Comparison of ENCODE assay signal across 8 cellular contexts in the genomic region with DNA sequence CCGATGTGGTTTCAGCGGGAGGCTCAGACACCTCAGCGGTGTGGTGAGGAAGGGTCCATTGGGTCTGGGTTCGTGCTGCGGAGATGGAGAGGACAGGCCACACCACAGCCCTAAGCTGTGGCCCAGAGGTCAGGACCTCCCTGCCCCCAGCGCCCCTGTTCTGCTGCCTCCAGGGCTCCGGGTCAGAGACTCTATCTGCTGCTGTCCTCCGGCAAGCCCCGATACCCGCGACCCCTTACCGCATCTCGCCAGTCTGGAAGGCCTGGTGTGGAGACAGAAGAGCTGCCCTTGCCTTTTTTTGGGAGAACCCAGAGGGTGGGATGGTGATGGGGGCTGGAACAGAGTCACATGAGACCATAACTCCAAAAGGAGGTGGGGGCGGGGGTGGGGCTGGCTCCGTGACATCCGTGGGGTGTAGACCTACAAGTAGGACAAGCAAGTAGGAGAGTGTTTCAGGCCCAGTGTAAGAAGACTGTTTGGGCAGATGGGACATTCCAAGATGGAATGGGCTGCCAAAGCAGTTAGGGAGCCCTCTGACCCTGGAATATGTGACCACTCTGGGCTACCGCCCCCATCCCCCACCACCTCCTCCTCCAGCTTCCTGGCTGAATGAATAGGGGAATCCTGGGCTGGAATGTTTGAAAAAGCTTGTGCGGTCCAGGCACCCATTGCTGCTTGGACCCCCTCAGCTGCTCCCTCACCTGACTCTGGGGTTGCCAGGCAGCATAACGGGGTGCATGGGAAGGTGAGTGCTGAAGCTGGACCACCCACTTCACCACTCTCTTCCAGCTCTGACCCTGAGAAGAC. TPM values are rescaled to one million over a fixed set of nuclear protein-coding genes. Genes with fewer than 3 reads are reported as not detected.
DNase-seq lines count a peak whose midpoint lies in the region; ATAC-seq and TF ChIP-seq lines count a peak whose summit lies in the region.

No MANE protein-coding gene starts in this region.

- H2AFZ ChIP-seq in DND-41 (ENCODE audit: low read depth, low read length), result no peak overlapping the region
- no peak overlapping the region for H2AFZ ChIP-seq in parathyroid adenoma

- H3K36me3 ChIP-seq in DND-41 (ENCODE audit: insufficient read depth, low read length), result peaks cover 5% of the 10 kb centered on the region; the same call in 1 of the 2 replicates
- H3K36me3 ChIP-seq in SJSA1, result peaks cover 6% of the 10 kb centered on the region
- H3K36me3 ChIP-seq in parathyroid adenoma (ENCODE audit: control insufficient read depth, insufficient read depth, low read length), result no peaks in the 10 kb centered on the region

- POLR2A ChIA-PET in GM10248 (lab: Yijun Ruan, JAX), result interaction anchor here (0.6 kb wide), 1 partner anchor 24 kb away, joined by 6 read pairs; no protein-coding TSS in a partner anchor

- H3K4me2 ChIP-seq in DND-41 (ENCODE audit: insufficient read depth, low read length) (peak overlapping the region; percentile 99), parathyroid adenoma (ENCODE audit: low read length) (peak overlapping the region; percentile 97)

- DNase-seq in DND-41 (no peak), SJSA1 (ENCODE audit: low read depth in 1 of 2, low spot score in 2 of 2) (no peak), fibroblast of mammary gland (ENCODE audit: low read depth) (no peak), NCI-H345 (lab: John Stamatoyannopoulos, UW) (no peak), GM10248 (ENCODE audit: extremely low spot score) (no peak)
- no peak for DNase-seq in activated CD4-positive, alpha-beta T cell treated with anti-CD3 and anti-CD28 coated beads, Interleukin-2, amount 50 U/mL, for 1 hour

- peak overlapping the region; percentile 63 to 90 for H3K4me3 ChIP-seq in DND-41 (ENCODE audit: low read depth in 1 of 2, low read length in 2 of 2)
- H3K4me3 ChIP-seq in SJSA1, result peak overlapping the region; percentile 91
- H3K4me3 ChIP-seq in fibroblast of mammary gland (ENCODE audit: control insufficient read depth, low read depth, low read length), result peak overlapping the region; percentile 81
- H3K4me3 ChIP-seq in parathyroid adenoma (ENCODE audit: low read depth, low read length), result peak overlapping the region; percentile 77

- TF ChIP-seq CTCF in DND-41 (IDR thresholded peaks at IDR 0.05; ENCODE audit: borderline replicate concordance, extremely low read depth, low read length, poor library complexity, severe bottlenecking) (no peak), fibroblast of mammary gland (conservative IDR thresholded peaks at IDR 0.05; ENCODE audit: control insufficient read depth, insufficient read depth, low read depth, low read length) (no peak), parathyroid adenoma (IDR thresholded peaks at IDR 0.05) (no peak), GM10248 (IDR thresholded peaks at IDR 0.05; ENCODE audit: control extremely low read depth, extremely low read depth, low read depth, missing control alignments) (no peak)

- CTCF ChIA-PET in GM10248 (lab: Yijun Ruan, JAX), result interaction anchor here (0.6 to 5.5 kb wide), 8 partner anchors 12 to 178 kb away, joined by 3 to 42 read pairs (median 4); partner anchors contain the start of gene LRRC59

- H4K20me1 ChIP-seq in DND-41 (ENCODE audit: insufficient read depth, low read length), result peaks cover 23% of the 10 kb centered on the region; the same call in 1 of the 2 replicates

- no peaks in the 10 kb centered on the region for H3K27me3 ChIP-seq in DND-41 (ENCODE audit: insufficient read depth, low read length, poor library complexity)
- no peaks in the 10 kb centered on the region for H3K27me3 ChIP-seq in SJSA1 (replicated peaks)
- no peaks in the 10 kb centered on the region for H3K27me3 ChIP-seq in parathyroid adenoma (ENCODE audit: control insufficient read depth, insufficient read depth, low read length)

- H3K9me3 ChIP-seq in DND-41 (ENCODE audit: insufficient read depth, low read length, severe bottlenecking) (no peaks in the 10 kb centered on the region), SJSA1 (replicated peaks) (no peaks in the 10 kb centered on the region), parathyroid adenoma (ENCODE audit: control insufficient read depth, low read length) (no peaks in the 10 kb centered on the region)

- H3K79me2 ChIP-seq in DND-41 (ENCODE audit: insufficient read depth, low read length), result peaks cover 51% of the 10 kb centered on the region
- H3K79me2 ChIP-seq in parathyroid adenoma, result peaks cover 2% of the 10 kb centered on the region

- H3K4me1 ChIP-seq in DND-41 (ENCODE audit: insufficient read depth, low read length), result peaks cover 24% of the 10 kb centered on the region
- H3K4me1 ChIP-seq in SJSA1 (replicated peaks), result peaks cover 25% of the 10 kb centered on the region
- peaks cover 5% of the 10 kb centered on the region for H3K4me1 ChIP-seq in parathyroid adenoma

- H3K27ac ChIP-seq in DND-41 (ENCODE audit: low read length), result peak overlapping the region; percentile 91
- no peak overlapping the region for H3K27ac ChIP-seq in SJSA1
- no peak overlapping the region for H3K27ac ChIP-seq in parathyroid adenoma

- ATAC-seq in DND-41 (ENCODE audit: insufficient read depth, low read depth) (no peak), GM18511 (IDR thresholded peaks at IDR 0.05; ENCODE audit: unreplicated experiment) (no peak)

- H3K9ac ChIP-seq in DND-41 (ENCODE audit: low read depth, low read length), result peak overlapping the region; percentile 90
- no peak overlapping the region for H3K9ac ChIP-seq in parathyroid adenoma

RNA-seq across cellular contexts. Expression of gene XYLT2, which starts 1.4 kb away (rescaled TPM):
- total RNA-seq in SJSA1 (2014; rRNA removed; shearing (Covaris generic)), result 27.7 and 41.8 TPM in 2 replicates

RNA-seq across cellular contexts. Expression of gene MRPL27, which starts 25.7 kb away (rescaled TPM):
- total RNA-seq in SJSA1 (2014; rRNA removed; shearing (Covaris generic)), result 88.5 and 115 TPM in 2 replicates

RNA-seq across cellular contexts. Expression of gene EME1, which starts 25.7 kb away (rescaled TPM):
- total RNA-seq in SJSA1 (2014; rRNA removed; shearing (Covaris generic)), result 24.1 and 54.5 TPM in 2 replicates

RNA-seq across cellular contexts. Expression of gene LRRC59, which starts 50.0 kb away (rescaled TPM):
- total RNA-seq in SJSA1 (2014; rRNA removed; shearing (Covaris generic)), result 321 and 329 TPM in 2 replicates
